Comparison of ENCODE assay signal across 11 cellular contexts in genomic region chr4:3013839-3014350, GRCh38. TPM values are rescaled to one million over a fixed set of nuclear protein-coding genes. Genes with fewer than 3 reads are reported as not detected.
A peak's percentile ranks its signal among the peaks of the same experiment; 100 is the strongest.
DNase-seq lines count a peak whose midpoint lies in the region; ATAC-seq and TF ChIP-seq lines count a peak whose summit lies in the region.
"Had no signal": no experiment of that assay in that cellular context is flagged by ENCODE, and none has a peak within 500 bp of the region (broad histone marks: within the 10 kb centered on the region; RNA-seq: fewer than 3 reads in every experiment).

No MANE protein-coding gene starts in this region.

- no peaks in the 10 kb centered on the region for H3K36me3 ChIP-seq in GM06990 (ENCODE audit: control insufficient read depth, insufficient read depth, low read length)
- H3K36me3 ChIP-seq in body of pancreas (replicated peaks in 1 of 2; ENCODE audit: insufficient read depth in 1 of 2, low read depth in 2 of 2), result no peaks in the 10 kb centered on the region
- H3K36me3 ChIP-seq in mammary epithelial cell (ENCODE audit: insufficient read depth, low read length), result no peaks in the 10 kb centered on the region
- H3K36me3 ChIP-seq: colonic mucosa had no signal

- TF ChIP-seq CTCF in GM06990 (IDR thresholded peaks at IDR 0.05; ENCODE audit: insufficient read depth, low read length, poor library complexity, severe bottlenecking) (no peak), body of pancreas (IDR thresholded peaks at IDR 0.05) (no peak), mammary epithelial cell (conservative IDR thresholded peaks at IDR 0.05 in 1 of 2, IDR thresholded peaks at IDR 0.05 in 1 of 2; ENCODE audit: extremely low read depth in 1 of 2, insufficient read depth in 1 of 2, low read depth in 1 of 2, low read length in 2 of 2) (no peak)

- ATAC-seq in GM18511 (IDR thresholded peaks at IDR 0.05; ENCODE audit: unreplicated experiment), result peak; percentile 77
- ATAC-seq in HG02678 (IDR thresholded peaks at IDR 0.05; ENCODE audit: unreplicated experiment), result peak; percentile 64
- peak; percentile 88 for ATAC-seq in body of pancreas
- ATAC-seq in GM21825 (IDR thresholded peaks at IDR 0.05; ENCODE audit: unreplicated experiment), result no peak

- H4K20me1 ChIP-seq in mammary epithelial cell (ENCODE audit: insufficient read depth, low read length), result no peaks in the 10 kb centered on the region

- H3K27ac ChIP-seq in body of pancreas (peak overlapping the region in 1 of 4 donors; percentile 45), mammary epithelial cell (ENCODE audit: insufficient read depth, low read depth, low read length) (no peak overlapping the region)
- H3K27ac ChIP-seq: colonic mucosa, heart right ventricle had no signal

- H3K9ac ChIP-seq in mammary epithelial cell (ENCODE audit: insufficient read depth, low read length), result no peak overlapping the region

- H3K4me1 ChIP-seq in body of pancreas, result peaks cover 32% of the 10 kb centered on the region
- H3K4me1 ChIP-seq in mammary epithelial cell (ENCODE audit: insufficient read depth, low read length), result peaks cover 14% of the 10 kb centered on the region
- H3K4me1 ChIP-seq: colonic mucosa had no signal

- no peaks in the 10 kb centered on the region for H3K79me2 ChIP-seq in mammary epithelial cell (ENCODE audit: insufficient read depth, low read length)

- intact Hi-C loops in body of pancreas (cut with DNase I), result no loop called here
- intact Hi-C loops in mammary epithelial cell (cut with micrococcal nuclease), result no loop called here

- CTCF ChIA-PET in mammary epithelial cell (lab: Charles Lee; ENCODE audit: low non-redundant PET), result no interaction called here

- H3K9me3 ChIP-seq in body of pancreas (no peaks in the 10 kb centered on the region), mammary epithelial cell (replicated peaks; ENCODE audit: insufficient read depth, low read length) (no peaks in the 10 kb centered on the region)
- H3K9me3 ChIP-seq: colonic mucosa, heart right ventricle had no signal

- no peaks in the 10 kb centered on the region for H3K27me3 Mint-ChIP-seq in activated naive CD8-positive, alpha-beta T cell treated with anti-CD3 and anti-CD28 coated beads for 36 hours

- no peak for TF ChIP-seq POLR2A in body of pancreas (IDR thresholded peaks at IDR 0.05)

- H3K4me3 Mint-ChIP-seq in activated naive CD8-positive, alpha-beta T cell treated with anti-CD3 and anti-CD28 coated beads for 36 hours, result no peak overlapping the region

- no peak overlapping the region for H3K27ac Mint-ChIP-seq in activated naive CD8-positive, alpha-beta T cell treated with anti-CD3 and anti-CD28 coated beads for 36 hours

- in situ Hi-C loops in mammary epithelial cell (cut with MboI; ENCODE audit: low sequenced_read_pairs in 2 of 2), result no loop called here

- BruUV-seq in mammary epithelial cell (replicated peaks; lab: Mats Ljungman, UMichigan), result no TSS peak

- H3K27me3 ChIP-seq in GM06990 (replicated peaks; ENCODE audit: control insufficient read depth, insufficient read depth, low read length) (no peaks in the 10 kb centered on the region), body of pancreas (no peaks in the 10 kb centered on the region), mammary epithelial cell (ENCODE audit: insufficient read depth, low read length) (no peaks in the 10 kb centered on the region)
- H3K27me3 ChIP-seq: colonic mucosa, heart right ventricle had no signal

- no peak overlapping the region for H3K4me2 ChIP-seq in mammary epithelial cell (ENCODE audit: insufficient read depth, low read depth, low read length)

- no peaks in the 10 kb centered on the region for H3K4me1 Mint-ChIP-seq in activated naive CD8-positive, alpha-beta T cell treated with anti-CD3 and anti-CD28 coated beads for 36 hours

- no peaks in the 10 kb centered on the region for H3K9me3 Mint-ChIP-seq in activated naive CD8-positive, alpha-beta T cell treated with anti-CD3 and anti-CD28 coated beads for 36 hours

- no peak overlapping the region for H2AFZ ChIP-seq in mammary epithelial cell (ENCODE audit: low read depth, low read length)

- dilution Hi-C loops in mammary epithelial cell (cut with HindIII; ENCODE audit: low sequenced_read_pairs), result no loop called here

- H3K4me3 ChIP-seq in GM06990 (replicated peaks; ENCODE audit: low read depth, low read length) (no peak overlapping the region; the same call in 1 of the 2 replicates), body of pancreas (no peak overlapping the region), mammary epithelial cell (replicated peaks in 1 of 3; ENCODE audit: insufficient read depth in 1 of 3, low read depth in 2 of 3, low read length in 3 of 3) (no peak overlapping the region)
- H3K4me3 ChIP-seq: colonic mucosa, heart right ventricle had no signal

- 18 to 21% methylated on average over 8 of the region's 8 CpGs for WGBS in body of pancreas, 2 donors
- WGBS in mammary epithelial cell (ENCODE audit: low coverage, missing lambda C conversion rate), result 74% methylated on average over 7 of the region's 8 CpGs

- no peaks in the 10 kb centered on the region for H3K36me3 Mint-ChIP-seq in activated naive CD8-positive, alpha-beta T cell treated with anti-CD3 and anti-CD28 coated beads for 36 hours

- peak; percentile 82 for DNase-seq in GM06990 (ENCODE audit: extremely low read depth, insufficient read length)
- DNase-seq in body of pancreas, result peak; percentile 70 to 82 (median 75)
- DNase-seq in NCI-H1417 treated with DMSO at 0.1 percent for 48 hours (lab: John Stamatoyannopoulos, UW), result no peak
- no peak for DNase-seq in activated naive CD8-positive, alpha-beta T cell treated with anti-CD3 and anti-CD28 coated beads for 36 hours
- no peak for DNase-seq in mammary epithelial cell
- DNase-seq: colonic mucosa, DMS53, heart right ventricle had no signal

RNA-seq across cellular contexts. Expression of gene GRK4, which starts 50.5 kb away (rescaled TPM):
- total RNA-seq in body of pancreas (10 to 100 TPM in 1 of 2 donors, 1 to 10 TPM in 1; 6.5 to 14.5 TPM), mammary epithelial cell (1 to 10 TPM; 5.4 to 6.8 TPM)
- total RNA-seq in activated naive CD8-positive, alpha-beta T cell treated with anti-CD3 and anti-CD28 coated beads for 36 hours, result 1 to 10 TPM; 2.6 to 3.2 TPM
- polyA plus RNA-seq in mammary epithelial cell, result 2.1 TPM
- not detected for polyA minus RNA-seq in mammary epithelial cell

RNA-seq across cellular contexts. Expression of gene NOP14, which starts 50.7 kb away (rescaled TPM):
- total RNA-seq in body of pancreas (10 to 100 TPM; 20.0 to 20.1 TPM), mammary epithelial cell (10 to 100 TPM; 22.8 to 40.0 TPM)
- total RNA-seq in activated naive CD8-positive, alpha-beta T cell treated with anti-CD3 and anti-CD28 coated beads for 36 hours, result 100 to 1,000 TPM in 1 of 2 experiments, 10 to 100 TPM in 1; 99.1 to 102 TPM
- polyA plus RNA-seq in mammary epithelial cell, result 16.1 TPM
- 37.5 TPM for polyA minus RNA-seq in mammary epithelial cell

Comparison
In these comparisons a context has a peak if more than half of its experiments do, and no peak if none do; other contexts are left out.
1. DNase-seq: peak in GM06990 (single experiment) and body of pancreas (4 of 4); none in NCI-H1417 treated with DMSO at 0.1 percent for 48 hours (single experiment), activated naive CD8-positive, alpha-beta T cell treated with anti-CD3 and anti-CD28 coated beads for 36 hours (single experiment) and mammary epithelial cell (single experiment).